11 cellular contexts compared by ENCODE assay signal in the genomic region with DNA sequence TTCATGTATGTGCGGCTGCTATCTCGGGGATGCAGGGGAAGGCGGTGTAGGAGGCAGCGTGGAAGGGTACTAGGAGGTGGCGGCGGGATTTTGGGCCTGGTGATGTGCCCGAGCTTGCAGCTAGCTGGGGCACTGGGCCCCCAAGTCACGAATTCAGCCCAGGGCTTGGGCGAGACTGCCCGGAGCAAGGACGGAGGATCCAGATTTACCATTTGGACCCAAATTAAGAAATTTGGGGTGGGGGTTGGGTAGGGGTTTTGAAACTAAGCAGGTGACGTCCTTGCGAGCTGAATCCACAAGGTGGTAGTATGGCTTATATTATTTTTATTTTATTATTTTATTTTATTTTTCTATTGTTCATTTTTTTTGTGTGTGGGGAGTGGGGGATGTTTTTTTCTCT. TPM values are rescaled to one million over a fixed set of nuclear protein-coding genes. Genes with fewer than 3 reads are reported as not detected.
DNase-seq lines count a peak whose midpoint lies in the region; ATAC-seq and TF ChIP-seq lines count a peak whose summit lies in the region.
"Had no signal": no experiment of that assay in that cellular context is flagged by ENCODE, and none has a peak within 500 bp of the region (broad histone marks: within the 10 kb centered on the region; RNA-seq: fewer than 3 reads in every experiment).

No MANE protein-coding gene starts in this region.

- peaks cover 35% of the 10 kb centered on the region for H3K27me3 Mint-ChIP-seq in activated CD8-positive, alpha-beta memory T cell treated with anti-CD3 and anti-CD28 coated beads, Interleukin-2, amount 10 ng/mL, durations not matched to agents 7 days and 5 days
- H3K27me3 Mint-ChIP-seq in endothelial cell (ENCODE audit: unreplicated experiment): peaks cover 7% of the 10 kb centered on the region

- H3K27ac ChIP-seq in hepatocyte: no peak overlapping the region
- H3K27ac ChIP-seq in spleen: no peak overlapping the region
- H3K27ac ChIP-seq: BLaER1, pancreas had no signal

- no peaks in the 10 kb centered on the region for H3K9me2 ChIP-seq in hepatocyte (replicated peaks; ENCODE audit: insufficient read depth)

- no peaks in the 10 kb centered on the region for H3K36me3 ChIP-seq in hepatocyte (replicated peaks; ENCODE audit: insufficient read depth, low read depth)
- no peaks in the 10 kb centered on the region for H3K36me3 ChIP-seq in spleen
- H3K36me3 ChIP-seq: BLaER1, pancreas had no signal

- H3K4me3 Mint-ChIP-seq in activated CD8-positive, alpha-beta memory T cell treated with anti-CD3 and anti-CD28 coated beads, Interleukin-2, amount 10 ng/mL, durations not matched to agents 7 days and 5 days: peak overlapping the region; percentile 75
- peak overlapping the region; percentile 98 for H3K4me3 Mint-ChIP-seq in endothelial cell (ENCODE audit: unreplicated experiment)

- H3K79me2 ChIP-seq in hepatocyte: no peaks in the 10 kb centered on the region

- H2AFZ ChIP-seq in hepatocyte: no peak overlapping the region

- no peak for ATAC-seq in activated CD8-positive, alpha-beta memory T cell treated with anti-CD3 and anti-CD28 coated beads, Interleukin-2, amount 10 ng/mL, durations not matched to agents 7 days and 5 days
- ATAC-seq: pancreas had no signal

- H3K27me3 ChIP-seq in hepatocyte (no peaks in the 10 kb centered on the region), spleen (replicated peaks in 1 of 7) (peaks cover 0 to 36% (median 0%) of the 10 kb centered on the region in 7 donors)
- H3K27me3 ChIP-seq: BLaER1, pancreas had no signal

- WGBS in hepatocyte (ENCODE audit: low lambda C conversion rate, missing lambda C conversion rate): no CpG with 5 or more reads among the region's 13 CpGs
- 1 to 8% (median 4%) methylated on average over 9 to 13 of the region's 13 CpGs; no CpG with 5 or more reads in 2 of the 5 donors for WGBS in spleen, 5 donors

- H3K9me3 Mint-ChIP-seq in activated CD8-positive, alpha-beta memory T cell treated with anti-CD3 and anti-CD28 coated beads, Interleukin-2, amount 10 ng/mL, durations not matched to agents 7 days and 5 days (ENCODE audit: low read depth): no peaks in the 10 kb centered on the region
- no peaks in the 10 kb centered on the region for H3K9me3 Mint-ChIP-seq in endothelial cell (ENCODE audit: unreplicated experiment)

- H3K27ac Mint-ChIP-seq in activated CD8-positive, alpha-beta memory T cell treated with anti-CD3 and anti-CD28 coated beads, Interleukin-2, amount 10 ng/mL, durations not matched to agents 7 days and 5 days: peak overlapping the region; percentile 65
- peak overlapping the region; percentile 86 for H3K27ac Mint-ChIP-seq in endothelial cell (ENCODE audit: unreplicated experiment)

- TF ChIP-seq POLR2A in spleen (IDR thresholded peaks at IDR 0.05): no peak

- CTCF ChIA-PET in activated CD8-positive, alpha-beta memory T cell treated with anti-CD3 and anti-CD28 coated beads, Interleukin-2, amount 10 ng/mL, durations not matched to agents 7 days and 5 days (lab: Charles Lee): no interaction called here

- peaks cover 3% of the 10 kb centered on the region for H3K4me1 Mint-ChIP-seq in activated CD8-positive, alpha-beta memory T cell treated with anti-CD3 and anti-CD28 coated beads, Interleukin-2, amount 10 ng/mL, durations not matched to agents 7 days and 5 days
- H3K4me1 Mint-ChIP-seq in endothelial cell (ENCODE audit: unreplicated experiment): peaks cover 27% of the 10 kb centered on the region

- H3K4me3 ChIP-seq in skeletal muscle cell (ENCODE audit: low read depth, low read length) (peak overlapping the region; percentile 64), hepatocyte (no peak overlapping the region), spleen (peak overlapping the region in 3 of 8 donors; percentile 25 to 43 (median 37))
- H3K4me3 ChIP-seq: BLaER1, pancreas had no signal

- H4K20me1 ChIP-seq in hepatocyte (ENCODE audit: insufficient read depth, poor library complexity, severe bottlenecking): no peaks in the 10 kb centered on the region
- H4K20me1 ChIP-seq: BLaER1 had no signal

- no peaks in the 10 kb centered on the region for H3K9me3 ChIP-seq in hepatocyte (ENCODE audit: low read depth)
- H3K9me3 ChIP-seq in spleen: no peaks in the 10 kb centered on the region
- H3K9me3 ChIP-seq: BLaER1, pancreas had no signal

- DNase-seq in activated CD8-positive, alpha-beta memory T cell treated with anti-CD3 and anti-CD28 coated beads, Interleukin-2, amount 10 ng/mL, durations not matched to agents 7 days and 5 days: no peak
- no peak for DNase-seq in activated CD8-positive, alpha-beta memory T cell treated with anti-CD3 and anti-CD28 coated beads, Interleukin-2, amount 50 U/mL, for 4 hours
- peak; percentile 8 for DNase-seq in NCI-H2171 (lab: John Stamatoyannopoulos, UW)
- DNase-seq in endothelial cell (ENCODE audit: low spot score): peak; percentile 3
- DNase-seq in skeletal muscle cell (ENCODE audit: low read depth): no peak
- DNase-seq in hepatocyte (ENCODE audit: low spot score): no peak
- no peak for DNase-seq in spleen
- no peak for DNase-seq in stimulated activated CD4-positive, alpha-beta T cell treated with anti-CD3 and anti-CD28 coated beads, Interleukin-1b, Interleukin-23, amount 100 ng/mL, for 48 hours
- DNase-seq: pancreas had no signal

- H3K4me1 ChIP-seq in hepatocyte (ENCODE audit: insufficient read depth): no peaks in the 10 kb centered on the region
- no peaks in the 10 kb centered on the region for H3K4me1 ChIP-seq in spleen
- H3K4me1 ChIP-seq: BLaER1, pancreas had no signal

- H3K4me2 ChIP-seq in hepatocyte: no peak overlapping the region
- H3K4me2 ChIP-seq: BLaER1 had no signal

- intact Hi-C loops in spleen (cut with DNase I; ENCODE audit: low total_unique reads): no loop called here

- no peaks in the 10 kb centered on the region for H3K36me3 Mint-ChIP-seq in activated CD8-positive, alpha-beta memory T cell treated with anti-CD3 and anti-CD28 coated beads, Interleukin-2, amount 10 ng/mL, durations not matched to agents 7 days and 5 days
- H3K36me3 Mint-ChIP-seq in endothelial cell (ENCODE audit: low read depth, unreplicated experiment): no peaks in the 10 kb centered on the region

- TF ChIP-seq CTCF in endothelial cell (IDR thresholded peaks at IDR 0.05; ENCODE audit: unreplicated experiment) (no peak), hepatocyte (IDR thresholded peaks at IDR 0.05; ENCODE audit: poor library complexity) (no peak), spleen (IDR thresholded peaks at IDR 0.05 in 8 of 11, conservative IDR thresholded peaks at IDR 0.05 in 3 of 11) (no peak)

RNA-seq across cellular contexts. Expression of a gene that starts 1.0 kb away (rescaled TPM):
- total RNA-seq in activated CD8-positive, alpha-beta memory T cell treated with anti-CD3 and anti-CD28 coated beads, Interleukin-2, amount 10 ng/mL, durations not matched to agents 7 days and 5 days: 1 to 10 TPM; 1.6 to 2.2 TPM
- total RNA-seq in endothelial cell (ENCODE audit: unreplicated experiment): 78.9 TPM
- not detected in 2 replicates for total RNA-seq in hepatocyte
- not detected in 2 replicates for polyA plus RNA-seq in hepatocyte
- 10 to 100 TPM in 1 of 7 donors, 1 to 10 TPM in 1, not detected in 5; 3.2 to 11.1 TPM for total RNA-seq in spleen
- under 1 TPM in 2 of 3 donors, not detected in 1; 0.35 to 0.50 TPM for polyA plus RNA-seq in spleen
- total RNA-seq: glomerular endothelial cell had no signal

Comparison
In these comparisons a context has a peak if more than half of its experiments do, and no peak if none do; other contexts are left out.
1. DNase-seq: peak in NCI-H2171 (single experiment) and endothelial cell (single experiment); none in activated CD8-positive, alpha-beta memory T cell treated with anti-CD3 and anti-CD28 coated beads, Interleukin-2, amount 10 ng/mL, durations not matched to agents 7 days and 5 days (single experiment), activated CD8-positive, alpha-beta memory T cell treated with anti-CD3 and anti-CD28 coated beads, Interleukin-2, amount 50 U/mL, for 4 hours (single experiment), skeletal muscle cell (single experiment), hepatocyte (single experiment), spleen (single experiment) and stimulated activated CD4-positive, alpha-beta T cell treated with anti-CD3 and anti-CD28 coated beads, Interleukin-1b, Interleukin-23, amount 100 ng/mL, for 48 hours (single experiment).